In genomic region chr15:52799145-52799811, GRCh38 we compare ENCODE assay signal across 18 cellular contexts. TPM values are rescaled to one million over a fixed set of nuclear protein-coding genes. Genes with fewer than 3 reads are reported as not detected.
DNase-seq lines count a peak whose midpoint lies in the region; ATAC-seq and TF ChIP-seq lines count a peak whose summit lies in the region.
"Had no signal": no experiment of that assay in that cellular context is flagged by ENCODE, and none has a peak within 500 bp of the region (broad histone marks: within the 10 kb centered on the region; RNA-seq: fewer than 3 reads in every experiment).

No MANE protein-coding gene starts in this region.

- no peak overlapping the region for H3K27ac Mint-ChIP-seq in GM23338
- no peak overlapping the region for H3K27ac Mint-ChIP-seq in neural crest cell (ENCODE audit: unreplicated experiment)
- H3K27ac Mint-ChIP-seq: HFFc6 had no signal

- peaks cover 47% of the 10 kb centered on the region for H4K20me1 ChIP-seq in GM23338 (replicated peaks; ENCODE audit: insufficient read depth)

- peaks cover 19% of the 10 kb centered on the region for H3K79me2 ChIP-seq in GM23338 (replicated peaks; ENCODE audit: insufficient read depth)

- peaks cover 78% of the 10 kb centered on the region for H3K4me1 Mint-ChIP-seq in GM23338
- H3K4me1 Mint-ChIP-seq in neural crest cell, result peaks cover 49% of the 10 kb centered on the region
- H3K4me1 Mint-ChIP-seq in activated T-cell treated with anti-CD3 and anti-CD28 coated beads, Interleukin-2, amount 50 U/mL, for 4 hours (ENCODE audit: low read depth), result peaks cover 20% of the 10 kb centered on the region

- peaks cover 96% of the 10 kb centered on the region for H3K27me3 ChIP-seq in GM23338 (ENCODE audit: insufficient read depth)
- peaks cover 99% of the 10 kb centered on the region for H3K27me3 ChIP-seq in HUES48 (ENCODE audit: control insufficient read depth, insufficient read depth, low read length)
- H3K27me3 ChIP-seq in iPS-15b (ENCODE audit: control insufficient read depth, insufficient read depth, low read length), result peaks cover 95% of the 10 kb centered on the region

- TF ChIP-seq CTCF in GM23338 (conservative IDR thresholded peaks at IDR 0.05; ENCODE audit: low read depth in 2 of 2), result no peak
- TF ChIP-seq CTCF in neural crest cell (conservative IDR thresholded peaks at IDR 0.05), result no peak

- H3K4me3 ChIP-seq in GM23338 (peak overlapping the region; percentile 57), HUES48 (ENCODE audit: low read depth, low read length) (peak overlapping the region; percentile 40), iPS-15b (ENCODE audit: low read depth, low read length) (peak overlapping the region; percentile 27)
- H3K4me3 ChIP-seq: BLaER1, GM23248, PC-9 had no signal

- H3K4me2 ChIP-seq in GM23338, result peak overlapping the region; percentile 82
- H3K4me2 ChIP-seq: BLaER1, PC-9 had no signal

- peaks cover 93% of the 10 kb centered on the region for H3K4me1 ChIP-seq in GM23338 (ENCODE audit: insufficient read depth)
- peaks cover 82% of the 10 kb centered on the region for H3K4me1 ChIP-seq in HUES48 (ENCODE audit: control insufficient read depth, insufficient read depth, low read length)
- H3K4me1 ChIP-seq in iPS-15b (ENCODE audit: control insufficient read depth, insufficient read depth, low read length), result peaks cover 12% of the 10 kb centered on the region
- H3K4me1 ChIP-seq: BLaER1 had no signal

- H3F3A ChIP-seq in GM23338 (replicated peaks; ENCODE audit: low read depth), result peaks cover 50% of the 10 kb centered on the region

- H3K36me3 Mint-ChIP-seq in GM23338 (ENCODE audit: low read depth), result peaks cover 38% of the 10 kb centered on the region
- peaks cover 6% of the 10 kb centered on the region for H3K36me3 Mint-ChIP-seq in neural crest cell (ENCODE audit: low read depth)
- no peaks in the 10 kb centered on the region for H3K36me3 Mint-ChIP-seq in activated T-cell treated with anti-CD3 and anti-CD28 coated beads, Interleukin-2, amount 50 U/mL, for 4 hours (ENCODE audit: insufficient read depth)

- no peak overlapping the region for H2AFZ ChIP-seq in GM23338
- H2AFZ ChIP-seq: GM23248, PC-9 had no signal

- DNase-seq in GM23338 (ENCODE audit: low spot score), result no peak
- DNase-seq in neural crest cell (ENCODE audit: low read depth, low spot score), result no peak
- no peak for DNase-seq in G401 (ENCODE audit: low spot score)
- no peak for DNase-seq in activated T-cell treated with anti-CD3 and anti-CD28 coated beads, Interleukin-2, amount 50 U/mL, for 4 hours
- DNase-seq in LoVo (ENCODE audit: low spot score), result no peak
- DNase-seq: DMS 273 treated with DMSO at 0.1 percent for 48 hours, GM23248, HFFc6, Karpas-422, NCI-H1930, NCI-H2171 treated with DMSO at 0.1 percent for 48 hours, NCI-H774, PC-9 had no signal

- H3K9ac ChIP-seq in HUES48 (ENCODE audit: low read depth, low read length), result no peak overlapping the region
- no peak overlapping the region for H3K9ac ChIP-seq in iPS-15b (ENCODE audit: low read depth, low read length)
- H3K9ac ChIP-seq: BLaER1, GM23248 had no signal

- no peaks in the 10 kb centered on the region for H3K9me2 ChIP-seq in GM23338 (ENCODE audit: insufficient read depth)

- no peak for ATAC-seq in GM23338
- ATAC-seq in activated T-cell treated with anti-CD3 and anti-CD28 coated beads, Interleukin-2, amount 50 U/mL, for 4 hours, result no peak

- H3K36me3 ChIP-seq in GM23338 (ENCODE audit: insufficient read depth) (no peaks in the 10 kb centered on the region; the same call in 1 of the 2 replicates), HUES48 (ENCODE audit: control insufficient read depth, insufficient read depth, low read length) (no peaks in the 10 kb centered on the region), iPS-15b (ENCODE audit: control insufficient read depth, insufficient read depth, low read length) (no peaks in the 10 kb centered on the region)
- H3K36me3 ChIP-seq: BLaER1 had no signal

- H3K9me3 ChIP-seq in HUES48 (ENCODE audit: control insufficient read depth, insufficient read depth, low read length), result no peaks in the 10 kb centered on the region
- no peaks in the 10 kb centered on the region for H3K9me3 ChIP-seq in iPS-15b (ENCODE audit: control insufficient read depth, insufficient read depth, low read length)

- H3K27ac ChIP-seq in GM23338 (ENCODE audit: low read depth) (no peak overlapping the region), HUES48 (ENCODE audit: low read depth, low read length) (no peak overlapping the region)
- H3K27ac ChIP-seq: BLaER1, GM23248, HL-60, PC-9 had no signal

- peaks cover 16% of the 10 kb centered on the region; the same call in 1 of the 3 replicates for H3K9me3 Mint-ChIP-seq in GM23338
- no peaks in the 10 kb centered on the region for H3K9me3 Mint-ChIP-seq in neural crest cell
- H3K9me3 Mint-ChIP-seq in activated T-cell treated with anti-CD3 and anti-CD28 coated beads, Interleukin-2, amount 50 U/mL, for 4 hours, result peaks cover 3% of the 10 kb centered on the region
- H3K9me3 Mint-ChIP-seq: HFFc6 had no signal

- H3K27me3 Mint-ChIP-seq in GM23338 (ENCODE audit: insufficient read depth, low read depth, poor library complexity) (peaks cover 95% of the 10 kb centered on the region), neural crest cell (ENCODE audit: low read depth) (peaks cover 27% of the 10 kb centered on the region)
- H3K27me3 Mint-ChIP-seq in activated T-cell treated with anti-CD3 and anti-CD28 coated beads, Interleukin-2, amount 50 U/mL, for 4 hours (ENCODE audit: low read depth), result peaks cover 94% of the 10 kb centered on the region

- H3K4me3 Mint-ChIP-seq in GM23338, result peak overlapping the region; percentile 65
- H3K4me3 Mint-ChIP-seq in neural crest cell, result peak overlapping the region; percentile 49
- H3K4me3 Mint-ChIP-seq in activated T-cell treated with anti-CD3 and anti-CD28 coated beads, Interleukin-2, amount 50 U/mL, for 4 hours, result no peak overlapping the region
- H3K4me3 Mint-ChIP-seq: HFFc6 had no signal

- in situ Hi-C loops in G401 (cut with HindIII; ENCODE audit: low sequenced_read_pairs), result no loop called here

TF ChIP-seq in GM23338, 12 proteins besides CTCF, POLR2A, EP300 and RAD21:
- TF ChIP-seq EZH2 (IDR thresholded peaks at IDR 0.05; ENCODE audit: low read depth, unreplicated experiment) (peak; percentile 72), STAT1 (IDR thresholded peaks at IDR 0.05; ENCODE audit: unreplicated experiment) (no peak)

RNA-seq across cellular contexts. Expression of gene ONECUT1, which starts 9.1 kb away (rescaled TPM):
- 4.2 and 9.4 TPM in 2 replicates for total RNA-seq in GM23338 (2014; rRNA removed; shearing (Covaris generic))
- polyA plus RNA-seq in GM23338 (2016; fragmentation: Nextera tagmentation; extraction: Ambion mirVana), result 3.9 and 4.3 TPM in 2 replicates
- 36.5 and 41.6 TPM in 2 replicates for total RNA-seq in neural crest cell
- not detected in 2 replicates for total RNA-seq in G401 (2014; rRNA removed; shearing (Covaris generic))
- total RNA-seq in activated T-cell treated with anti-CD3 and anti-CD28 coated beads, Interleukin-2, amount 50 U/mL, for 4 hours, result under 1 TPM in 1 of 3 donors, not detected in 2; 0.25 TPM
- total RNA-seq: Daoy, GM23248, PC-9 had no signal
- polyA plus RNA-seq: GM23248 had no signal
